In the genomic region with DNA sequence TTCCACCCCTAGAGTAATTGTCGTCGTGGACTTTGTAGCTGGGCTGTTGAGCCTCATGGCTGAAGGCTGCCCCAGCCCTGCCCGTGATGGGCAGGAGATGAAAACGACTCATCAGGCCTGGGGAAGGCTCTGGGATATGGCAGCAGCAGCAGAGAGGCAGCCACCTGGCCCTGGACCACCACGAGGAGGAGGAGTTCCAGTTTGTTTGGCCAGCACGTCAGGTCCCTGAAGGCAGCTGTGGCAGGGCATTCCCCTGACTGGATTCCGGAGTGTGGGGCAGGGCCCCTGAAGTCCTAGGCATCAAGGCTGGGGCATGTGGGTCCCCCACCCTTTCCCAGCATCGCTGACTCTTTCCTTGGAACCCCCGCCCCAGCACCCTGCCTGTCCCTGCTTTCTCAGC, we compare ENCODE assay signal across 14 cellular contexts.
"Had no signal": no experiment of that assay in that cellular context is flagged by ENCODE, and none has a peak within 500 bp of the region (broad histone marks: within the 10 kb centered on the region; RNA-seq: fewer than 3 reads in every experiment).

No MANE protein-coding gene starts in this region.

- H3K27me3 ChIP-seq: foreskin keratinocyte, right atrium auricular region, tibial nerve, uterus had no signal

- H3K4me3 Mint-ChIP-seq: activated naive CD8-positive, alpha-beta T cell; activated T-helper 1 cell treated with anti-CD3 and anti-CD28 coated beads, Interleukin-12 subunit alpha, Interleukin-12 subunit beta, Interleukin-2, Interleukin-4 antibody, amounts not matched to agents 30 ng/mL and 10 ng/mL and 1 ng/mL, durations not matched to agents 14 hours and 24 hours and 36 hours; stimulated activated naive CD8-positive, alpha-beta T cell treated with anti-CD3 and anti-CD28 coated beads, Interleukin-15, Interleukin-2, amounts not matched to agents 100 ng/mL and 50 ng/mL, for 24 hours; T-helper 17 cell had no signal

- H3K9me3 ChIP-seq: prostate gland, right atrium auricular region, tibial nerve, uterus had no signal

- H3K36me3 Mint-ChIP-seq: activated naive CD8-positive, alpha-beta T cell had no signal

- H3K4me1 Mint-ChIP-seq: T-helper 17 cell had no signal

- H3K4me1 ChIP-seq: foreskin keratinocyte, prostate gland had no signal

- H3K27ac ChIP-seq: foreskin keratinocyte, prostate gland, right atrium auricular region, skin epidermis, tibial nerve, uterus, VCaP had no signal

- H3K27me3 Mint-ChIP-seq: activated naive CD8-positive, alpha-beta T cell had no signal

- DNase-seq: activated CD4-positive, alpha-beta T cell treated with anti-CD3 and anti-CD28 coated beads, Interleukin-2, amount 50 U/mL, for 4 hours; caudate nucleus; foreskin keratinocyte; occipital lobe; T-helper 17 cell; uterus had no signal

- H3K9me3 Mint-ChIP-seq: activated T-helper 1 cell treated with anti-CD3 and anti-CD28 coated beads, Interleukin-12 subunit alpha, Interleukin-12 subunit beta, Interleukin-2, Interleukin-4 antibody, amounts not matched to agents 30 ng/mL and 10 ng/mL and 1 ng/mL, durations not matched to agents 14 hours and 24 hours and 36 hours; stimulated activated naive CD8-positive, alpha-beta T cell treated with anti-CD3 and anti-CD28 coated beads, Interleukin-15, Interleukin-2, amounts not matched to agents 100 ng/mL and 50 ng/mL, for 24 hours had no signal

- H3K27ac Mint-ChIP-seq: activated naive CD8-positive, alpha-beta T cell; activated T-helper 1 cell treated with anti-CD3 and anti-CD28 coated beads, Interleukin-12 subunit alpha, Interleukin-12 subunit beta, Interleukin-2, Interleukin-4 antibody, amounts not matched to agents 30 ng/mL and 10 ng/mL and 1 ng/mL, durations not matched to agents 14 hours and 24 hours and 36 hours; stimulated activated naive CD8-positive, alpha-beta T cell treated with anti-CD3 and anti-CD28 coated beads, Interleukin-15, Interleukin-2, amounts not matched to agents 100 ng/mL and 50 ng/mL, for 24 hours; T-helper 17 cell had no signal

- H3K4me3 ChIP-seq: prostate gland, right atrium auricular region, skin epidermis, tibial nerve, uterus had no signal

- H3K36me3 ChIP-seq: prostate gland, right atrium auricular region, tibial nerve, uterus had no signal
